Comparison of ENCODE assay signal across 16 cellular contexts in the genomic region with DNA sequence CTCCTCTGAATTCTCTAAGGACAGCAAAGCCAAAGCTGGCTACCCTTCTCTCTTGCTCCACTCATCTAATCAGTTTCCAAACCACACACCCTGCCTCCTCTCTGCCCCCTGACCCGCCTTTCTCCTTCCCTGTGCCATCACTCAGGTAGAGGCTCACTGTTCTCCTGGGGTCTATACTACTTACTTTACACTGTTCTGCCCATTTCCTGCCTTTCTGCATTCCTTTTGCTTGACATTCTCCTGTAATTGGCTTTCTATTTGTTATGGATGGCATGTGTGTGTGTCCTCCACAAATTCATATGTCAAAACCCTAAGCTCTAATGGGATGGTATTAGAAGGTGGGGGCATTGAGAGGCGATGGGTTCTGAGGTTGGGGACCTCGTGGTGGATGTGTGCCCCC.
"Had no signal": no experiment of that assay in that cellular context is flagged by ENCODE, and none has a peak within 500 bp of the region (broad histone marks: within the 10 kb centered on the region; RNA-seq: fewer than 3 reads in every experiment).

No MANE protein-coding gene starts in this region.

- H3K27ac ChIP-seq: brain microvascular endothelial cell, foreskin keratinocyte, lower lobe of right lung, parathyroid adenoma, sigmoid colon, uterus had no signal

- H3K4me3 Mint-ChIP-seq: activated CD4-positive, alpha-beta T cell treated with anti-CD3 and anti-CD28 coated beads for 36 hours; activated naive CD8-positive, alpha-beta T cell treated with anti-CD3 and anti-CD28 coated beads, Interleukin-2, amount 10 ng/mL, durations not matched to agents 7 days and 5 days; activated T-helper 1 cell treated with anti-CD3 and anti-CD28 coated beads, Interleukin-12 subunit alpha, Interleukin-12 subunit beta, Interleukin-2, Interleukin-4 antibody, amounts not matched to agents 30 ng/mL and 10 ng/mL and 1 ng/mL, durations not matched to agents 14 hours and 24 hours and 36 hours; T-helper 17 cell had no signal

- H3K4me1 Mint-ChIP-seq: T-helper 17 cell had no signal

- H3K4me3 ChIP-seq: lower lobe of right lung, sigmoid colon, uterus had no signal

- H2AFZ ChIP-seq: parathyroid adenoma had no signal

- H3K9me3 ChIP-seq: lower lobe of right lung, sigmoid colon, uterus had no signal

- H3K36me3 Mint-ChIP-seq: activated naive CD8-positive, alpha-beta T cell treated with anti-CD3 and anti-CD28 coated beads, Interleukin-2, amount 10 ng/mL, durations not matched to agents 7 days and 5 days had no signal

- H3K27me3 ChIP-seq: brain microvascular endothelial cell, foreskin keratinocyte, sigmoid colon, uterus had no signal

- H3K27me3 Mint-ChIP-seq: activated CD4-positive, alpha-beta T cell treated with anti-CD3 and anti-CD28 coated beads for 36 hours had no signal

- ATAC-seq: activated CD4-positive, alpha-beta T cell treated with anti-CD3 and anti-CD28 coated beads for 36 hours; foreskin keratinocyte; left cardiac atrium; lower lobe of right lung; T-helper 17 cell had no signal

- H3K9ac ChIP-seq: parathyroid adenoma had no signal

- H3K79me2 ChIP-seq: parathyroid adenoma had no signal

- H3K36me3 ChIP-seq: brain microvascular endothelial cell, lower lobe of right lung, sigmoid colon, uterus had no signal

- H3K9me3 Mint-ChIP-seq: activated naive CD8-positive, alpha-beta T cell treated with anti-CD3 and anti-CD28 coated beads, Interleukin-2, amount 10 ng/mL, durations not matched to agents 7 days and 5 days; activated T-helper 1 cell treated with anti-CD3 and anti-CD28 coated beads, Interleukin-12 subunit alpha, Interleukin-12 subunit beta, Interleukin-2, Interleukin-4 antibody, amounts not matched to agents 30 ng/mL and 10 ng/mL and 1 ng/mL, durations not matched to agents 14 hours and 24 hours and 36 hours had no signal

- H3K4me1 ChIP-seq: foreskin keratinocyte, lower lobe of right lung, uterus had no signal

- DNase-seq: activated CD4-positive, alpha-beta T cell treated with anti-CD3 and anti-CD28 coated beads for 36 hours; activated naive CD4-positive, alpha-beta T cell; activated naive CD8-positive, alpha-beta T cell treated with anti-CD3 and anti-CD28 coated beads, Interleukin-2, amount 10 ng/mL, durations not matched to agents 7 days and 5 days; anterior cingulate cortex; brain microvascular endothelial cell; cerebellar nuclear complex; effector memory CD4-positive, alpha-beta T cell; foreskin keratinocyte; left cardiac atrium; lower lobe of right lung; sigmoid colon; stimulated activated CD4-positive, alpha-beta T cell treated with anti-CD3 and anti-CD28 coated beads, Interleukin-2, amount 100 ng/mL, for 24 hours; T-helper 17 cell; uterus had no signal

- H3K27ac Mint-ChIP-seq: activated CD4-positive, alpha-beta T cell treated with anti-CD3 and anti-CD28 coated beads for 36 hours; activated naive CD8-positive, alpha-beta T cell treated with anti-CD3 and anti-CD28 coated beads, Interleukin-2, amount 10 ng/mL, durations not matched to agents 7 days and 5 days; activated T-helper 1 cell treated with anti-CD3 and anti-CD28 coated beads, Interleukin-12 subunit alpha, Interleukin-12 subunit beta, Interleukin-2, Interleukin-4 antibody, amounts not matched to agents 30 ng/mL and 10 ng/mL and 1 ng/mL, durations not matched to agents 14 hours and 24 hours and 36 hours; T-helper 17 cell had no signal
